10 cellular contexts compared by ENCODE assay signal in genomic region chr15:82709081-82709420, GRCh38. TPM values are rescaled to one million over a fixed set of nuclear protein-coding genes. Genes with fewer than 3 reads are reported as not detected.
DNase-seq lines count a peak whose midpoint lies in the region; ATAC-seq and TF ChIP-seq lines count a peak whose summit lies in the region.
"Had no signal": no experiment of that assay in that cellular context is flagged by ENCODE, and none has a peak within 500 bp of the region (broad histone marks: within the 10 kb centered on the region; RNA-seq: fewer than 3 reads in every experiment).

No MANE protein-coding gene starts in this region.

- no peak for ATAC-seq in CD8-positive, alpha-beta T cell
- no peak for ATAC-seq in left lung
- ATAC-seq in GM19023 (IDR thresholded peaks at IDR 0.05; ENCODE audit: unreplicated experiment) = no peak

- H3K4me1 ChIP-seq in CD8-positive, alpha-beta T cell (ENCODE audit: insufficient read depth, low read length) = peaks cover 13% of the 10 kb centered on the region
- H3K4me1 ChIP-seq in HUES6 (ENCODE audit: control insufficient read depth, insufficient read depth, low read length) (peaks cover 22% of the 10 kb centered on the region), muscle layer of duodenum (ENCODE audit: control insufficient read depth in 1 of 2, insufficient read depth in 2 of 2, low read length in 2 of 2) (peaks cover 0 to 17% of the 10 kb centered on the region in 2 donors), left lung (peaks cover 3 to 16% of the 10 kb centered on the region in 2 donors)

- no peak overlapping the region for H3K4me3 Mint-ChIP-seq in CD8-positive, alpha-beta T cell

- H3K36me3 Mint-ChIP-seq in CD8-positive, alpha-beta T cell = no peaks in the 10 kb centered on the region

- no peaks in the 10 kb centered on the region for H3K27me3 ChIP-seq in CD8-positive, alpha-beta T cell (ENCODE audit: insufficient read depth, low read length)
- no peaks in the 10 kb centered on the region for H3K27me3 ChIP-seq in HUES6 (ENCODE audit: control insufficient read depth, insufficient read depth, low read length)
- peaks cover 7% of the 10 kb centered on the region for H3K27me3 ChIP-seq in muscle layer of duodenum (ENCODE audit: low read depth, low read length)
- peaks cover 0 to 60% of the 10 kb centered on the region in 2 donors for H3K27me3 ChIP-seq in left lung

- H3K27ac ChIP-seq in CD8-positive, alpha-beta T cell (ENCODE audit: low read depth, low read length) = no peak overlapping the region
- H3K27ac ChIP-seq in HUES6 (ENCODE audit: low read depth, low read length) (peak overlapping the region; percentile 73; the same call in 1 of the 2 replicates), muscle layer of duodenum (ENCODE audit: low read length) (no peak overlapping the region), left lung (no peak overlapping the region)

- no peaks in the 10 kb centered on the region for H3K36me3 ChIP-seq in CD8-positive, alpha-beta T cell (ENCODE audit: insufficient read depth, low read length)
- H3K36me3 ChIP-seq in HUES6 (ENCODE audit: control insufficient read depth, insufficient read depth, low read length) (no peaks in the 10 kb centered on the region), muscle layer of duodenum (ENCODE audit: control insufficient read depth in 1 of 2, insufficient read depth in 2 of 2, low read length in 2 of 2) (no peaks in the 10 kb centered on the region), left lung (no peaks in the 10 kb centered on the region)

- in situ Hi-C loops in astrocyte of the spinal cord (cut with HindIII; ENCODE audit: low sequenced_read_pairs) = no loop called here

- CTCF ChIA-PET in CD8-positive, alpha-beta T cell (lab: Charles Lee) = no interaction called here

- peak overlapping the region; percentile 31 for H3K4me3 ChIP-seq in CD8-positive, alpha-beta T cell (ENCODE audit: low read depth, low read length)
- H3K4me3 ChIP-seq in HUES6 (ENCODE audit: low read depth, low read length) = peak overlapping the region; percentile 83
- H3K4me3 ChIP-seq in astrocyte of the spinal cord (ENCODE audit: low read depth, low read length) = peak overlapping the region; percentile 27
- H3K4me3 ChIP-seq in muscle layer of duodenum (ENCODE audit: low read depth in 1 of 2, low read length in 2 of 2) = peak overlapping the region; percentile 26 to 94
- peak overlapping the region in 1 of 2 donors; percentile 59 for H3K4me3 ChIP-seq in left lung

- no peak for TF ChIP-seq CTCF in CD8-positive, alpha-beta T cell (IDR thresholded peaks at IDR 0.05)
- no peak for TF ChIP-seq CTCF in astrocyte of the spinal cord (IDR thresholded peaks at IDR 0.05; ENCODE audit: low read depth, low read length)
- no peak for TF ChIP-seq CTCF in left lung (IDR thresholded peaks at IDR 0.05)

- peak overlapping the region; percentile 77 for H3K9ac ChIP-seq in HUES6 (ENCODE audit: low read length)

- H3K27ac Mint-ChIP-seq in CD8-positive, alpha-beta T cell = no peak overlapping the region
- H3K27ac Mint-ChIP-seq: T-helper 17 cell had no signal

- peaks cover 1% of the 10 kb centered on the region for H3K4me1 Mint-ChIP-seq in CD8-positive, alpha-beta T cell (ENCODE audit: low read depth)

- peaks cover 25% of the 10 kb centered on the region for H3K27me3 Mint-ChIP-seq in CD8-positive, alpha-beta T cell (ENCODE audit: low read depth)

- intact Hi-C loops in CD8-positive, alpha-beta T cell (cut with DNase I, micrococcal nuclease) = loop anchor here (1.0 to 2.0 kb wide), 7 partner anchors 28 to 277 kb away; partner anchors contain the start of genes RAMAC (in 2 of the 2) and RPS17 (in 1 of the 2)
- intact Hi-C loops in left lung (cut with DNase I) = no loop called here

- DNase-seq in CD8-positive, alpha-beta T cell = no peak
- DNase-seq in astrocyte of the spinal cord (ENCODE audit: low read depth, low spot score) = no peak
- no peak for DNase-seq in left lung
- no peak for DNase-seq in NCI-H2196 (lab: John Stamatoyannopoulos, UW; ENCODE audit: unreplicated experiment)
- no peak for DNase-seq in islet precursor cell

- H3K9me3 Mint-ChIP-seq in CD8-positive, alpha-beta T cell = no peaks in the 10 kb centered on the region

- POLR2A ChIA-PET in CD8-positive, alpha-beta T cell (lab: Charles Lee) = interaction anchor here (1.3 kb wide), 1 partner anchor 27 kb away, joined by 7 read pairs; no protein-coding TSS in a partner anchor

- H3K9me3 ChIP-seq in CD8-positive, alpha-beta T cell (ENCODE audit: low read length) = no peaks in the 10 kb centered on the region
- H3K9me3 ChIP-seq in HUES6 (ENCODE audit: control insufficient read depth, insufficient read depth, low read depth, low read length) = no peaks in the 10 kb centered on the region
- no peaks in the 10 kb centered on the region for H3K9me3 ChIP-seq in muscle layer of duodenum (ENCODE audit: control insufficient read depth in 1 of 2, low read length in 2 of 2)
- no peaks in the 10 kb centered on the region for H3K9me3 ChIP-seq in left lung

RNA-seq across cellular contexts. Expression of gene AP3B2, which starts 0.6 kb away (rescaled TPM):
- under 1 TPM; 0.81 to 0.90 TPM for total RNA-seq in CD8-positive, alpha-beta T cell
- 1 to 10 TPM in 1 of 2 donors, under 1 TPM in 1; 0.82 to 1.6 TPM for total RNA-seq in left lung
- total RNA-seq: glomerular endothelial cell had no signal

Comparison
In these comparisons a context has a peak if more than half of its experiments do, and no peak if none do; other contexts are left out.
1. intact Hi-C loops: an anchor here in CD8-positive, alpha-beta T cell (1.0 to 2.0 kb wide); none called in left lung.